In genomic region chr6:3250278-3250677, GRCh38 we compare ENCODE assay signal across 1 cellular context.
TF ChIP-seq lines count a peak whose summit lies in the region.

No MANE protein-coding gene starts in this region.

TF ChIP-seq in H1, 55 proteins besides CTCF, POLR2A, EP300 and RAD21:
- TF ChIP-seq CHD7 (IDR thresholded peaks at IDR 0.05; ENCODE audit: insufficient replicate concordance, low read length), result no peak
- no peak for TF ChIP-seq BRCA1 (IDR thresholded peaks at IDR 0.05; ENCODE audit: low read depth, low read length)
